In the genomic region with DNA sequence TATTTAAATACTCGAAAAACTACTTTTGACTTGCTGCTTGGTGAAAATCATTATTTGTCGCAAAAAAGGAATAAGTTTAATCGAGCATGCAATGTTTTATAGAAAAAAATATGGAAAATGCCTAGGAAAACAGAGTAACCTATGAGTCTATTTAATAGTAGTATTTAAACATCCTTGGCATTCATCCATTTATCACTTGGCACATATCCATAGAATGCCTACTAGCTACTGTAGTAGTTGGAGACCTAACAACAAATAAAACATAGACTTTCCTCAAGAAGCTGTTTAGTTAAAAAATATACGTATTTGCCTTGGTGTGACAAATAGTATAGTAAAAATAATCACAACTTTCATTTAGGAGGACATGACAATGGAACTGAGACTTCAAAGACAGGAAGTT, we compare ENCODE assay signal across 24 cellular contexts.
"Had no signal": no experiment of that assay in that cellular context is flagged by ENCODE, and none has a peak within 500 bp of the region (broad histone marks: within the 10 kb centered on the region; RNA-seq: fewer than 3 reads in every experiment).

No MANE protein-coding gene starts in this region.

- H3K36me3 ChIP-seq: gastroesophageal sphincter, heart left ventricle, right lobe of liver, transverse colon, uterus had no signal

- H3K27ac Mint-ChIP-seq: activated CD4-positive, alpha-beta memory T cell treated with anti-CD3 and anti-CD28 coated beads for 36 hours; activated naive CD4-positive, alpha-beta T cell treated with anti-CD3 and anti-CD28 coated beads for 36 hours; stimulated activated naive B cell treated with anti-CD40 and anti-IgM and Interleukin-4, amounts not matched to agents 10 μg/mL and 1 μg/mL and 100 μg/mL, for 72 hours had no signal

- DNase-seq: activated CD4-positive, alpha-beta memory T cell treated with anti-CD3 and anti-CD28 coated beads for 36 hours; activated CD4-positive, alpha-beta T cell treated with anti-CD3 and anti-CD28 coated beads for 48 hours; activated effector memory CD4-positive, alpha-beta T cell treated with Interleukin-2 at 50 U/mL for 16 hours; activated naive CD4-positive, alpha-beta T cell treated with anti-CD3 and anti-CD28 coated beads for 36 hours; activated T-cell treated with anti-CD3 and anti-CD28 coated beads, Interleukin-2, amount 50 U/mL, for 48 hours; amygdala; cerebellar nuclear complex; effector CD8-positive, alpha-beta T cell; heart left ventricle; islet precursor cell; left colon; mesendoderm; naive B cell; nucleus accumbens; right lobe of liver; small intestine; stimulated activated CD4-positive, alpha-beta T cell treated with anti-CD3 and anti-CD28 coated beads, Interleukin-15, amount 100 ng/mL, for 24 hours; stimulated activated naive B cell treated with anti-CD40 and anti-IgM and Interleukin-4, amounts not matched to agents 10 μg/mL and 1 μg/mL and 100 μg/mL, for 72 hours; T-helper 2 cell; transverse colon; uterus had no signal

- H3K9me3 ChIP-seq: gastroesophageal sphincter, heart left ventricle, right lobe of liver, transverse colon, uterus had no signal

- H3K79me2 ChIP-seq: parathyroid adenoma had no signal

- H3K4me1 ChIP-seq: gastroesophageal sphincter, heart left ventricle, parathyroid adenoma, right lobe of liver, transverse colon, uterus had no signal

- H3K4me3 ChIP-seq: gastroesophageal sphincter, heart left ventricle, right lobe of liver, transverse colon, uterus had no signal

- H3K4me1 Mint-ChIP-seq: naive B cell; stimulated activated naive B cell treated with anti-CD40 and anti-IgM and Interleukin-4, amounts not matched to agents 10 μg/mL and 1 μg/mL and 100 μg/mL, for 72 hours had no signal

- ATAC-seq: esophagus mucosa; gastroesophageal sphincter; heart left ventricle; left colon; right lobe of liver; stimulated activated naive B cell treated with anti-CD40 and anti-IgM and Interleukin-4, amounts not matched to agents 10 μg/mL and 1 μg/mL and 100 μg/mL, for 72 hours had no signal

- H3K36me3 Mint-ChIP-seq: activated CD4-positive, alpha-beta memory T cell treated with anti-CD3 and anti-CD28 coated beads for 36 hours; naive B cell; stimulated activated naive B cell treated with anti-CD40 and anti-IgM and Interleukin-4, amounts not matched to agents 10 μg/mL and 1 μg/mL and 100 μg/mL, for 72 hours had no signal

- H3K9me3 Mint-ChIP-seq: activated CD4-positive, alpha-beta memory T cell treated with anti-CD3 and anti-CD28 coated beads for 36 hours; activated naive CD4-positive, alpha-beta T cell treated with anti-CD3 and anti-CD28 coated beads for 36 hours; naive B cell; stimulated activated naive B cell treated with anti-CD40 and anti-IgM and Interleukin-4, amounts not matched to agents 10 μg/mL and 1 μg/mL and 100 μg/mL, for 72 hours had no signal

- H3K9ac ChIP-seq: parathyroid adenoma had no signal

- H3K4me3 Mint-ChIP-seq: activated CD4-positive, alpha-beta memory T cell treated with anti-CD3 and anti-CD28 coated beads for 36 hours; activated naive CD4-positive, alpha-beta T cell treated with anti-CD3 and anti-CD28 coated beads for 36 hours; naive B cell; stimulated activated naive B cell treated with anti-CD40 and anti-IgM and Interleukin-4, amounts not matched to agents 10 μg/mL and 1 μg/mL and 100 μg/mL, for 72 hours had no signal

- H3K27ac ChIP-seq: gastroesophageal sphincter, heart left ventricle, parathyroid adenoma, right lobe of liver, transverse colon, uterus had no signal

- H3K27me3 ChIP-seq: gastroesophageal sphincter, heart left ventricle, right lobe of liver, transverse colon, uterus had no signal

- H2AFZ ChIP-seq: parathyroid adenoma had no signal
